1 cellular context compared by ENCODE assay signal in genomic region chr16:12027091-12027490, GRCh38.
A peak's percentile ranks its signal among the peaks of the same experiment; 100 is the strongest.
TF ChIP-seq lines count a peak whose summit lies in the region.

No MANE protein-coding gene starts in this region.

TF ChIP-seq in GM12878, 131 proteins besides CTCF, POLR2A, EP300 and RAD21:
- TF ChIP-seq POU2F2 (IDR thresholded peaks at IDR 0.05; ENCODE audit: borderline replicate concordance, low read depth, low read length) (no peak), BHLHE40 (IDR thresholded peaks at IDR 0.05; ENCODE audit: borderline replicate concordance in 1 of 2, low read depth in 2 of 2, low read length in 1 of 2) (no peak), SUZ12 (IDR thresholded peaks at IDR 0.05; ENCODE audit: unreplicated experiment) (no peak), GABPA (IDR thresholded peaks at IDR 0.05; ENCODE audit: low read depth) (no peak), TCF12 (IDR thresholded peaks at IDR 0.05; ENCODE audit: low read depth, low read length) (peak; percentile 78), MYC (IDR thresholded peaks at IDR 0.05; ENCODE audit: insufficient read depth, insufficient read length, insufficient replicate concordance, low read length, severe bottlenecking) (no peak), PML (IDR thresholded peaks at IDR 0.05; ENCODE audit: low read length) (no peak), ZNF24 (IDR thresholded peaks at IDR 0.05) (no peak), PAX5 (IDR thresholded peaks at IDR 0.05; ENCODE audit: borderline replicate concordance, low read depth, low read length) (no peak), ZZZ3 (IDR thresholded peaks at IDR 0.05; ENCODE audit: control insufficient read depth, insufficient read length, low read depth) (no peak), CHD1 (IDR thresholded peaks at IDR 0.05; ENCODE audit: low read depth, low read length) (no peak), CEBPB (IDR thresholded peaks at IDR 0.05; ENCODE audit: borderline replicate concordance in 1 of 2, low read depth in 2 of 2, low read length in 2 of 2) (no peak), TCF3 (IDR thresholded peaks at IDR 0.05; ENCODE audit: borderline replicate concordance, insufficient read depth, low read depth, low read length) (peak; percentile 87), FOXM1 (IDR thresholded peaks at IDR 0.05; ENCODE audit: low read depth, low read length) (no peak), BCLAF1 (IDR thresholded peaks at IDR 0.05) (no peak), ZNF207 (IDR thresholded peaks at IDR 0.05; ENCODE audit: borderline replicate concordance) (no peak), RBBP5 (conservative IDR thresholded peaks at IDR 0.05) (no peak), KDM1A (IDR thresholded peaks at IDR 0.05; ENCODE audit: borderline replicate concordance) (no peak), ATF2 (IDR thresholded peaks at IDR 0.05; ENCODE audit: low read length) (no peak), RUNX3 (IDR thresholded peaks at IDR 0.05; ENCODE audit: low read length) (peak; percentile 36; the same call in 1 of the 2 replicates)
- TF ChIP-seq, protein P1, sequence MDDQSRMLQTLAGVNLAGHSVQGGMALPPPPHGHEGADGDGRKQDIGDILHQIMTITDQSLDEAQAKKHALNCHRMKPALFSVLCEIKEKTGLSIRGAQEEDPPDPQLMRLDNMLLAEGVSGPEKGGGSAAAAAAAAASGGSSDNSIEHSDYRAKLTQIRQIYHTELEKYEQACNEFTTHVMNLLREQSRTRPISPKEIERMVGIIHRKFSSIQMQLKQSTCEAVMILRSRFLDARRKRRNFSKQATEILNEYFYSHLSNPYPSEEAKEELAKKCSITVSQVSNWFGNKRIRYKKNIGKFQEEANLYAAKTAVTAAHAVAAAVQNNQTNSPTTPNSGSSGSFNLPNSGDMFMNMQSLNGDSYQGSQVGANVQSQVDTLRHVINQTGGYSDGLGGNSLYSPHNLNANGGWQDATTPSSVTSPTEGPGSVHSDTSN (IDR thresholded peaks at IDR 0.05; ENCODE audit: insufficient replicate concordance, low read depth, low read length) = peak; percentile 63
- TF ChIP-seq, protein P2, sequence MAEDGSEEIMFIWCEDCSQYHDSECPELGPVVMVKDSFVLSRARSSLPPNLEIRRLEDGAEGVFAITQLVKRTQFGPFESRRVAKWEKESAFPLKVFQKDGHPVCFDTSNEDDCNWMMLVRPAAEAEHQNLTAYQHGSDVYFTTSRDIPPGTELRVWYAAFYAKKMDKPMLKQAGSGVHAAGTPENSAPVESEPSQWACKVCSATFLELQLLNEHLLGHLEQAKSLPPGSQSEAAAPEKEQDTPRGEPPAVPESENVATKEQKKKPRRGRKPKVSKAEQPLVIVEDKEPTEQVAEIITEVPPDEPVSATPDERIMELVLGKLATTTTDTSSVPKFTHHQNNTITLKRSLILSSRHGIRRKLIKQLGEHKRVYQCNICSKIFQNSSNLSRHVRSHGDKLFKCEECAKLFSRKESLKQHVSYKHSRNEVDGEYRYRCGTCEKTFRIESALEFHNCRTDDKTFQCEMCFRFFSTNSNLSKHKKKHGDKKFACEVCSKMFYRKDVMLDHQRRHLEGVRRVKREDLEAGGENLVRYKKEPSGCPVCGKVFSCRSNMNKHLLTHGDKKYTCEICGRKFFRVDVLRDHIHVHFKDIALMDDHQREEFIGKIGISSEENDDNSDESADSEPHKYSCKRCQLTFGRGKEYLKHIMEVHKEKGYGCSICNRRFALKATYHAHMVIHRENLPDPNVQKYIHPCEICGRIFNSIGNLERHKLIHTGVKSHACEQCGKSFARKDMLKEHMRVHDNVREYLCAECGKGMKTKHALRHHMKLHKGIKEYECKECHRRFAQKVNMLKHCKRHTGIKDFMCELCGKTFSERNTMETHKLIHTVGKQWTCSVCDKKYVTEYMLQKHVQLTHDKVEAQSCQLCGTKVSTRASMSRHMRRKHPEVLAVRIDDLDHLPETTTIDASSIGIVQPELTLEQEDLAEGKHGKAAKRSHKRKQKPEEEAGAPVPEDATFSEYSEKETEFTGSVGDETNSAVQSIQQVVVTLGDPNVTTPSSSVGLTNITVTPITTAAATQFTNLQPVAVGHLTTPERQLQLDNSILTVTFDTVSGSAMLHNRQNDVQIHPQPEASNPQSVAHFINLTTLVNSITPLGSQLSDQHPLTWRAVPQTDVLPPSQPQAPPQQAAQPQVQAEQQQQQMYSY (CRISPR knock-in tag; IDR thresholded peaks at IDR 0.05) = no peak
- TF ChIP-seq, protein P3, sequence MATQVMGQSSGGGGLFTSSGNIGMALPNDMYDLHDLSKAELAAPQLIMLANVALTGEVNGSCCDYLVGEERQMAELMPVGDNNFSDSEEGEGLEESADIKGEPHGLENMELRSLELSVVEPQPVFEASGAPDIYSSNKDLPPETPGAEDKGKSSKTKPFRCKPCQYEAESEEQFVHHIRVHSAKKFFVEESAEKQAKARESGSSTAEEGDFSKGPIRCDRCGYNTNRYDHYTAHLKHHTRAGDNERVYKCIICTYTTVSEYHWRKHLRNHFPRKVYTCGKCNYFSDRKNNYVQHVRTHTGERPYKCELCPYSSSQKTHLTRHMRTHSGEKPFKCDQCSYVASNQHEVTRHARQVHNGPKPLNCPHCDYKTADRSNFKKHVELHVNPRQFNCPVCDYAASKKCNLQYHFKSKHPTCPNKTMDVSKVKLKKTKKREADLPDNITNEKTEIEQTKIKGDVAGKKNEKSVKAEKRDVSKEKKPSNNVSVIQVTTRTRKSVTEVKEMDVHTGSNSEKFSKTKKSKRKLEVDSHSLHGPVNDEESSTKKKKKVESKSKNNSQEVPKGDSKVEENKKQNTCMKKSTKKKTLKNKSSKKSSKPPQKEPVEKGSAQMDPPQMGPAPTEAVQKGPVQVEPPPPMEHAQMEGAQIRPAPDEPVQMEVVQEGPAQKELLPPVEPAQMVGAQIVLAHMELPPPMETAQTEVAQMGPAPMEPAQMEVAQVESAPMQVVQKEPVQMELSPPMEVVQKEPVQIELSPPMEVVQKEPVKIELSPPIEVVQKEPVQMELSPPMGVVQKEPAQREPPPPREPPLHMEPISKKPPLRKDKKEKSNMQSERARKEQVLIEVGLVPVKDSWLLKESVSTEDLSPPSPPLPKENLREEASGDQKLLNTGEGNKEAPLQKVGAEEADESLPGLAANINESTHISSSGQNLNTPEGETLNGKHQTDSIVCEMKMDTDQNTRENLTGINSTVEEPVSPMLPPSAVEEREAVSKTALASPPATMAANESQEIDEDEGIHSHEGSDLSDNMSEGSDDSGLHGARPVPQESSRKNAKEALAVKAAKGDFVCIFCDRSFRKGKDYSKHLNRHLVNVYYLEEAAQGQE (IDR thresholded peaks at IDR 0.05; ENCODE audit: low read depth, low read length) = no peak
